ENCODE assay signal across 15 cellular contexts in genomic region chr1:87953109-87953508, GRCh38.
"Had no signal": no experiment of that assay in that cellular context is flagged by ENCODE, and none has a peak within 500 bp of the region (broad histone marks: within the 10 kb centered on the region; RNA-seq: fewer than 3 reads in every experiment).

No MANE protein-coding gene starts in this region.

- H3K27ac ChIP-seq: coronary artery, esophagus squamous epithelium, foreskin keratinocyte, gastroesophageal sphincter, heart left ventricle, left lung, neural progenitor cell, parathyroid adenoma, right lobe of liver, stomach, upper lobe of left lung had no signal

- H3K9me3 ChIP-seq: esophagus squamous epithelium, gastroesophageal sphincter, heart left ventricle, left lung, right lobe of liver, stomach, thyroid gland, upper lobe of left lung had no signal

- H3K4me1 ChIP-seq: parathyroid adenoma, right lobe of liver, upper lobe of left lung had no signal

- FAIRE-seq: endometrium, islet of Langerhans, urothelium cell line had no signal

- H3K4me2 ChIP-seq: neural progenitor cell had no signal

- H3K4me3 ChIP-seq: coronary artery, esophagus squamous epithelium, gastroesophageal sphincter, heart left ventricle, left lung, neural progenitor cell, right lobe of liver, stomach, thyroid gland, upper lobe of left lung had no signal

- DNase-seq: esophagus squamous epithelium had no signal
